23 cellular contexts compared by ENCODE assay signal in genomic region chr15:37618368-37618767, GRCh38.
"Had no signal": no experiment of that assay in that cellular context is flagged by ENCODE, and none has a peak within 500 bp of the region (broad histone marks: within the 10 kb centered on the region; RNA-seq: fewer than 3 reads in every experiment).

No MANE protein-coding gene starts in this region.

- H3K36me3 Mint-ChIP-seq: mesothelial cell of epicardium; naive thymus-derived CD4-positive, alpha-beta T cell; natural killer cell had no signal

- H3K4me1 Mint-ChIP-seq: mesothelial cell of epicardium; naive thymus-derived CD4-positive, alpha-beta T cell; natural killer cell had no signal

- DNase-seq: cortex of kidney; effector CD8-positive, alpha-beta T cell; effector memory CD8-positive, alpha-beta T cell; endodermal cell; erythroblast; esophagus squamous epithelium; foreskin fibroblast; foreskin melanocyte; gastrocnemius medialis; glutamatergic neuron; head of caudate nucleus; heart right ventricle; hippocampal formation; left cardiac atrium; left lung; left ventricle myocardium superior; lower lobe of right lung; mesenchymal stem cell; naive thymus-derived CD4-positive, alpha-beta T cell; natural killer cell had no signal

- H3K27ac Mint-ChIP-seq: dendritic cell treated with granulocyte-macrophage colony-stimulating factor and Interleukin-4, amounts not matched to agents 40 ng/mL and 50 ng/mL, for 4 days; effector memory CD8-positive, alpha-beta T cell; endodermal cell; mesothelial cell of epicardium; naive thymus-derived CD4-positive, alpha-beta T cell; natural killer cell had no signal

- H3K4me3 ChIP-seq: esophagus squamous epithelium, gastrocnemius medialis, heart right ventricle, left lung, lower lobe of right lung had no signal

- H3K27me3 Mint-ChIP-seq: dendritic cell treated with granulocyte-macrophage colony-stimulating factor and Interleukin-4, amounts not matched to agents 40 ng/mL and 50 ng/mL, for 4 days; effector memory CD8-positive, alpha-beta T cell; naive thymus-derived CD4-positive, alpha-beta T cell had no signal

- ATAC-seq: effector memory CD8-positive, alpha-beta T cell; esophagus mucosa; gastrocnemius medialis; heart right ventricle; left cardiac atrium; left lung; left ventricle myocardium superior; lower lobe of right lung; naive thymus-derived CD4-positive, alpha-beta T cell; natural killer cell had no signal

- H3K4me3 Mint-ChIP-seq: dendritic cell treated with granulocyte-macrophage colony-stimulating factor and Interleukin-4, amounts not matched to agents 40 ng/mL and 50 ng/mL, for 4 days; effector memory CD8-positive, alpha-beta T cell; endodermal cell; mesothelial cell of epicardium; naive thymus-derived CD4-positive, alpha-beta T cell; natural killer cell had no signal
